15 cellular contexts compared by ENCODE assay signal in the genomic region with DNA sequence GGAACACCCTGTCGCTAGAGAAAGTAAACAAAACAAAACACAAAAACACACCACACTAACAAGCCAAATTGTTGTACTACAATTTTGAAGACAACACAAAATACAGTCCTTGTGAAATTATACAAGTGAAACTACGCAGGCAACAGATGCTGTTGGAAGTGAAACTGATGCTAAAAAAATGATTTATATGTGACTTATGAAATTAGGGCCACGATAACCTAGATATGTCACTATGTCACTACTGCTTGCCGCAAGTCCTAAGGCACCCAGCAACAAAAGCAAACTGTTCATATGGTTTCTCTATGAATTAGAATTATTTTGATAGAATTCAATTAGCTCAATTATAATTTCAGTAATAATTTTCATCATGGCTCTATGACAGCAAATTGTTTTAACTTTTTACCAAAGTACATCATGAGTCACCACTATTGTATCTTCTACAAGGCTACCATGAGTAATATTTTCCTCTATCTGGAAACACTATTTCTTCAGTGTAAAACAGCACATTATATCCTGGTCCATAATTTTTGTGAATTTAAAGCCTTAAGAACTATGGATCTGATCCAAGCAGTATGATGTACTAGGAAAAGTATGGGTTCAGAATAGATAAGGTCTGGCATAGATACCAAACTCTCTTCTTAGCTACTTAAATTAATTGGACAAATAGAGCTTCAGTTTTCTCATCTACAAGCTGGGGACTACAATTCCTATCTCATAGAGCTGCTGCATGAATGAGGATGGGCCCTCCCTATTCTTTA.
A peak's percentile ranks its signal among the peaks of the same experiment; 100 is the strongest.
DNase-seq lines count a peak whose midpoint lies in the region; ATAC-seq and TF ChIP-seq lines count a peak whose summit lies in the region.
"Had no signal": no experiment of that assay in that cellular context is flagged by ENCODE, and none has a peak within 500 bp of the region (broad histone marks: within the 10 kb centered on the region; RNA-seq: fewer than 3 reads in every experiment).

No MANE protein-coding gene starts in this region.

- H3K79me2 ChIP-seq in PC-3 (ENCODE audit: low read length) = no peaks in the 10 kb centered on the region

- H3K36me3 Mint-ChIP-seq in CD4-positive, alpha-beta memory T cell = no peaks in the 10 kb centered on the region
- H3K36me3 Mint-ChIP-seq: brain had no signal

- H3K9me3 ChIP-seq in PC-3 (ENCODE audit: low read length) = no peaks in the 10 kb centered on the region
- no peaks in the 10 kb centered on the region for H3K9me3 ChIP-seq in CD4-positive, alpha-beta memory T cell (ENCODE audit: control insufficient read depth in 1 of 2, low read length in 2 of 2)

- no peak overlapping the region for H3K27ac Mint-ChIP-seq in CD4-positive, alpha-beta memory T cell
- H3K27ac Mint-ChIP-seq: endodermal cell had no signal

- H3K9me3 Mint-ChIP-seq in CD4-positive, alpha-beta memory T cell = peaks cover 0 to 2% (median 0%) of the 10 kb centered on the region in 8 donors
- H3K9me3 Mint-ChIP-seq: brain, endodermal cell had no signal

- H3K4me3 ChIP-seq in PC-3 (ENCODE audit: low read length) = peak overlapping the region; percentile 28; the same call in 1 of the 2 replicates
- H3K4me3 ChIP-seq in CD4-positive, alpha-beta memory T cell (ENCODE audit: low read length in 2 of 2) = no peak overlapping the region

- peaks cover 24% of the 10 kb centered on the region for H3K4me1 ChIP-seq in PC-3 (ENCODE audit: insufficient read depth, low read length)
- H3K4me1 ChIP-seq in CD4-positive, alpha-beta memory T cell (ENCODE audit: insufficient read depth, low read length) = no peaks in the 10 kb centered on the region

- BruUV-seq in PC-3 (replicated peaks; lab: Mats Ljungman, UMichigan) = no TSS peak

- no peaks in the 10 kb centered on the region for H3K27me3 Mint-ChIP-seq in CD4-positive, alpha-beta memory T cell
- H3K27me3 Mint-ChIP-seq: brain had no signal

- H3K4me3 Mint-ChIP-seq in CD4-positive, alpha-beta memory T cell = no peak overlapping the region
- H3K4me3 Mint-ChIP-seq: brain, endodermal cell had no signal

- CTCF ChIA-PET in PC-3 (lab: Charles Lee) = no interaction called here
- CTCF ChIA-PET in CD4-positive, alpha-beta memory T cell (lab: Charles Lee; ENCODE audit: partially characterized antibody) = no interaction called here

- ATAC-seq in PC-3 (no peak), HG02610 (IDR thresholded peaks at IDR 0.05; ENCODE audit: unreplicated experiment) (no peak)

- DNase-seq in AG20443 (ENCODE audit: low spot score) (peak; percentile 47), PC-3 (peak; percentile 67), dedifferentiated amniotic fluid mesenchymal stem cell (ENCODE audit: extremely low spot score) (peak; percentile 67), myocyte (ENCODE audit: low read depth) (peak; percentile 24), NCI-H1436 (lab: John Stamatoyannopoulos, UW) (no peak), COR-L47 (lab: John Stamatoyannopoulos, UW) (no peak)
- DNase-seq in CD4-positive, alpha-beta memory T cell = no peak
- DNase-seq: activated CD4-positive, alpha-beta T cell treated with anti-CD3 and anti-CD28 coated beads for 48 hours; C1 segment of cervical spinal cord; endodermal cell; GF-D8; stimulated activated CD4-positive, alpha-beta T cell treated with anti-CD3 and anti-CD28 coated beads, Interleukin-1b, Interleukin-23, amount 100 ng/mL, for 48 hours; T-helper 2 cell had no signal

- TF ChIP-seq CTCF in PC-3 (conservative IDR thresholded peaks at IDR 0.05; ENCODE audit: low read depth, low read length) = no peak

- H2AFZ ChIP-seq in PC-3 (ENCODE audit: low read length) = no peak overlapping the region

- H3K27me3 ChIP-seq in PC-3 (ENCODE audit: low read length) = no peaks in the 10 kb centered on the region
- no peaks in the 10 kb centered on the region for H3K27me3 ChIP-seq in CD4-positive, alpha-beta memory T cell (ENCODE audit: insufficient read depth, low read length)

- peak overlapping the region; percentile 67 for H3K4me2 ChIP-seq in PC-3 (ENCODE audit: low read length)

- POLR2A ChIA-PET in PC-3 (lab: Charles Lee; ENCODE audit: unreplicated experiment) = interaction anchor here (0.6 kb wide), 1 partner anchor 232 kb away, joined by 3 read pairs; no protein-coding TSS in a partner anchor
- POLR2A ChIA-PET in CD4-positive, alpha-beta memory T cell (lab: Charles Lee; ENCODE audit: partially characterized antibody) = no interaction called here

- no peaks in the 10 kb centered on the region for H4K20me1 ChIP-seq in PC-3 (ENCODE audit: low read length)

- no peaks in the 10 kb centered on the region for H3K9me2 ChIP-seq in PC-3 (replicated peaks; ENCODE audit: low read length)

- no peak overlapping the region; the same call in 1 of the 2 replicates for H3K9ac ChIP-seq in PC-3 (ENCODE audit: low read length)

- intact Hi-C loops in PC-3 (cut with micrococcal nuclease) = no loop called here
- intact Hi-C loops in CD4-positive, alpha-beta memory T cell (cut with micrococcal nuclease) = no loop called here

- H3K36me3 ChIP-seq in PC-3 (ENCODE audit: low read depth, low read length) = no peaks in the 10 kb centered on the region
- H3K36me3 ChIP-seq in CD4-positive, alpha-beta memory T cell (ENCODE audit: insufficient read depth, low read length) = no peaks in the 10 kb centered on the region

- no peaks in the 10 kb centered on the region for H3F3A ChIP-seq in PC-3 (ENCODE audit: low read length, unreplicated experiment)

- peak overlapping the region; percentile 31 for H3K27ac ChIP-seq in PC-3 (ENCODE audit: low read length)
- no peak overlapping the region for H3K27ac ChIP-seq in CD4-positive, alpha-beta memory T cell (ENCODE audit: low read depth, low read length)

- no peaks in the 10 kb centered on the region for H3K4me1 Mint-ChIP-seq in CD4-positive, alpha-beta memory T cell
- H3K4me1 Mint-ChIP-seq: brain, endodermal cell had no signal

Comparison
In these comparisons a context has a peak if more than half of its experiments do, and no peak if none do; other contexts are left out.
1. DNase-seq: peak in AG20443 (single experiment), PC-3 (single experiment), dedifferentiated amniotic fluid mesenchymal stem cell (single experiment) and myocyte (single experiment); none in NCI-H1436 (single experiment), CD4-positive, alpha-beta memory T cell (0 of 5) and COR-L47 (single experiment).